Comparison of ENCODE assay signal across 19 cellular contexts in the genomic region with DNA sequence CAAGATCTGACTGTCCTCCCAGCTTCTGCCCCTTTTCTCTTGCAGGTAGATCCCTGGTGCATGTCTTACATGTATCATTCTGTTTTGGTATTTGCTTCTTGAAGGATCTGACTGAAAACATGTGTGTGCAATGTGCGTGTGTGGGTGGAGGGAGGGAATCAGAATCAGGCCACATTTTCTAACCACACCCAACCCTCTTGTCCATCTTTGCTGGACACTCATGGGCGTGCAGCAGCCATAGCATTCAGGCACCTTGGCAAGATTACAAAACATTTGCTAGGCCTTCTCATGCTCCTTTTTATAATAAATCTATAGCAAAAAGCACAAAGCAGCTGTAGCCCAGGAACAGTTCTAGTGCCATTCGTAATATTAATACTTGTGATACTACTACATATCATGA.
A peak's percentile ranks its signal among the peaks of the same experiment; 100 is the strongest.
DNase-seq lines count a peak whose midpoint lies in the region; ATAC-seq and TF ChIP-seq lines count a peak whose summit lies in the region.
"Had no signal": no experiment of that assay in that cellular context is flagged by ENCODE, and none has a peak within 500 bp of the region (broad histone marks: within the 10 kb centered on the region; RNA-seq: fewer than 3 reads in every experiment).

No MANE protein-coding gene starts in this region.

- no peak for ATAC-seq in activated CD8-positive, alpha-beta memory T cell treated with anti-CD3 and anti-CD28 coated beads, Interleukin-2, amount 10 ng/mL, durations not matched to agents 7 days and 5 days
- ATAC-seq: Panc1 had no signal

- CTCF ChIA-PET in mammary epithelial cell (lab: Charles Lee; ENCODE audit: low non-redundant PET): no interaction called here
- CTCF ChIA-PET in activated CD8-positive, alpha-beta memory T cell treated with anti-CD3 and anti-CD28 coated beads, Interleukin-2, amount 10 ng/mL, durations not matched to agents 7 days and 5 days (lab: Charles Lee): no interaction called here
- CTCF ChIA-PET in CD8-positive, alpha-beta memory T cell (lab: Charles Lee): no interaction called here

- H3K4me1 Mint-ChIP-seq in activated CD8-positive, alpha-beta memory T cell treated with anti-CD3 and anti-CD28 coated beads, Interleukin-2, amount 10 ng/mL, durations not matched to agents 7 days and 5 days: no peaks in the 10 kb centered on the region
- no peaks in the 10 kb centered on the region for H3K4me1 Mint-ChIP-seq in CD8-positive, alpha-beta memory T cell

- no TSS peak for BruUV-seq in mammary epithelial cell (replicated peaks; lab: Mats Ljungman, UMichigan)

- H3K79me2 ChIP-seq in GM23248 (ENCODE audit: insufficient read depth): no peaks in the 10 kb centered on the region
- H3K79me2 ChIP-seq in mammary epithelial cell (ENCODE audit: insufficient read depth, low read length): no peaks in the 10 kb centered on the region

- H3K4me1 ChIP-seq in GM23248 (ENCODE audit: insufficient read depth) (peaks cover 25% of the 10 kb centered on the region), mammary epithelial cell (ENCODE audit: insufficient read depth, low read length) (peaks cover 24% of the 10 kb centered on the region)
- H3K4me1 ChIP-seq in CD8-positive, alpha-beta memory T cell (ENCODE audit: insufficient read depth, low read length): no peaks in the 10 kb centered on the region

- H2AFZ ChIP-seq in GM23248: no peak overlapping the region
- H2AFZ ChIP-seq in mammary epithelial cell (ENCODE audit: low read depth, low read length): peak overlapping the region; percentile 4

- POLR2A ChIA-PET in CD8-positive, alpha-beta memory T cell (lab: Charles Lee): no interaction called here

- no peak for TF ChIP-seq CTCF in AG09319 (IDR thresholded peaks at IDR 0.05; ENCODE audit: low read depth, low read length)
- no peak for TF ChIP-seq CTCF in mammary epithelial cell (conservative IDR thresholded peaks at IDR 0.05 in 1 of 2, IDR thresholded peaks at IDR 0.05 in 1 of 2; ENCODE audit: extremely low read depth in 1 of 2, insufficient read depth in 1 of 2, low read depth in 1 of 2, low read length in 2 of 2)
- no peak for TF ChIP-seq CTCF in fibroblast of the aortic adventitia (IDR thresholded peaks at IDR 0.05; ENCODE audit: insufficient read depth, low read length)

- H3F3A ChIP-seq in GM23248 (ENCODE audit: insufficient read depth): peaks cover 18% of the 10 kb centered on the region

- peak; percentile 25 for DNase-seq in AG09319 (ENCODE audit: extremely low read depth, low read depth)
- DNase-seq in GM23248: peak; percentile 37
- DNase-seq in mammary epithelial cell: no peak
- peak; percentile 72 for DNase-seq in fibroblast of the aortic adventitia (ENCODE audit: low read depth)
- DNase-seq in NCI-H774 (lab: John Stamatoyannopoulos, UW): no peak
- no peak for DNase-seq in activated CD8-positive, alpha-beta memory T cell treated with anti-CD3 and anti-CD28 coated beads, Interleukin-2, amount 50 U/mL, for 48 hours
- DNase-seq in activated CD8-positive, alpha-beta memory T cell treated with anti-CD3 and anti-CD28 coated beads, Interleukin-2, amount 10 ng/mL, durations not matched to agents 7 days and 5 days: no peak
- no peak for DNase-seq in CD8-positive, alpha-beta memory T cell
- DNase-seq: C1 segment of cervical spinal cord, COR-L47, DMS53, GOT3, MM.1S, NCI-H1105, NCI-H187, NCI-H748 treated with DMSO at 0.1 percent for 48 hours, Right ventricle myocardium superior had no signal

- no peaks in the 10 kb centered on the region for H3K27me3 Mint-ChIP-seq in activated CD8-positive, alpha-beta memory T cell treated with anti-CD3 and anti-CD28 coated beads, Interleukin-2, amount 10 ng/mL, durations not matched to agents 7 days and 5 days
- no peaks in the 10 kb centered on the region for H3K27me3 Mint-ChIP-seq in CD8-positive, alpha-beta memory T cell

- H4K20me1 ChIP-seq in GM23248 (ENCODE audit: insufficient read depth): no peaks in the 10 kb centered on the region
- no peaks in the 10 kb centered on the region for H4K20me1 ChIP-seq in mammary epithelial cell (ENCODE audit: insufficient read depth, low read length)

- in situ Hi-C loops in GM23248 (cut with MboI): no loop called here
- in situ Hi-C loops in mammary epithelial cell (cut with MboI; ENCODE audit: low sequenced_read_pairs in 2 of 2): no loop called here

- no peak overlapping the region for H3K4me3 ChIP-seq in GM23248
- no peak overlapping the region for H3K4me3 ChIP-seq in mammary epithelial cell (replicated peaks in 1 of 3; ENCODE audit: insufficient read depth in 1 of 3, low read depth in 2 of 3, low read length in 3 of 3)
- H3K4me3 ChIP-seq in fibroblast of the aortic adventitia (ENCODE audit: low read depth, low read length): no peak overlapping the region
- no peak overlapping the region for H3K4me3 ChIP-seq in CD8-positive, alpha-beta memory T cell (ENCODE audit: low read length)

- H3K36me3 Mint-ChIP-seq in activated CD8-positive, alpha-beta memory T cell treated with anti-CD3 and anti-CD28 coated beads, Interleukin-2, amount 10 ng/mL, durations not matched to agents 7 days and 5 days: no peaks in the 10 kb centered on the region
- H3K36me3 Mint-ChIP-seq in CD8-positive, alpha-beta memory T cell: no peaks in the 10 kb centered on the region

- no peaks in the 10 kb centered on the region for H3K36me3 ChIP-seq in GM23248 (ENCODE audit: low read depth)
- H3K36me3 ChIP-seq in mammary epithelial cell (ENCODE audit: insufficient read depth, low read length): no peaks in the 10 kb centered on the region
- H3K36me3 ChIP-seq in CD8-positive, alpha-beta memory T cell (ENCODE audit: insufficient read depth, low read length): no peaks in the 10 kb centered on the region

- no peak overlapping the region for H3K27ac Mint-ChIP-seq in activated CD8-positive, alpha-beta memory T cell treated with anti-CD3 and anti-CD28 coated beads, Interleukin-2, amount 10 ng/mL, durations not matched to agents 7 days and 5 days
- no peak overlapping the region for H3K27ac Mint-ChIP-seq in CD8-positive, alpha-beta memory T cell

- no peaks in the 10 kb centered on the region for H3K9me3 ChIP-seq in GM23248 (ENCODE audit: low read depth)
- no peaks in the 10 kb centered on the region for H3K9me3 ChIP-seq in mammary epithelial cell (replicated peaks; ENCODE audit: insufficient read depth, low read length)
- no peaks in the 10 kb centered on the region for H3K9me3 ChIP-seq in CD8-positive, alpha-beta memory T cell (ENCODE audit: low read length)

- dilution Hi-C loops in mammary epithelial cell (cut with HindIII; ENCODE audit: low sequenced_read_pairs): no loop called here

- H3K4me2 ChIP-seq in GM23248 (ENCODE audit: unreplicated experiment) (peak overlapping the region; percentile 53), mammary epithelial cell (ENCODE audit: insufficient read depth, low read depth, low read length) (no peak overlapping the region)
- H3K4me2 ChIP-seq: KMS-11 had no signal

- H3K9me3 Mint-ChIP-seq in activated CD8-positive, alpha-beta memory T cell treated with anti-CD3 and anti-CD28 coated beads, Interleukin-2, amount 10 ng/mL, durations not matched to agents 7 days and 5 days (ENCODE audit: low read depth): no peaks in the 10 kb centered on the region
- peaks cover 0 to 5% (median 2%) of the 10 kb centered on the region in 5 donors for H3K9me3 Mint-ChIP-seq in CD8-positive, alpha-beta memory T cell

- H3K9ac ChIP-seq in GM23248: no peak overlapping the region
- no peak overlapping the region for H3K9ac ChIP-seq in mammary epithelial cell (ENCODE audit: insufficient read depth, low read length)
- H3K9ac ChIP-seq: KMS-11 had no signal

- H3K4me3 Mint-ChIP-seq in activated CD8-positive, alpha-beta memory T cell treated with anti-CD3 and anti-CD28 coated beads, Interleukin-2, amount 10 ng/mL, durations not matched to agents 7 days and 5 days: no peak overlapping the region
- no peak overlapping the region for H3K4me3 Mint-ChIP-seq in CD8-positive, alpha-beta memory T cell

- no peaks in the 10 kb centered on the region for H3K9me2 ChIP-seq in GM23248 (ENCODE audit: insufficient read depth)

- H3K27ac ChIP-seq in GM23248: peak overlapping the region; percentile 61
- no peak overlapping the region for H3K27ac ChIP-seq in mammary epithelial cell (ENCODE audit: insufficient read depth, low read depth, low read length)
- no peak overlapping the region for H3K27ac ChIP-seq in CD8-positive, alpha-beta memory T cell (ENCODE audit: low read depth, low read length)
- H3K27ac ChIP-seq: KMS-11 had no signal

- WGBS in GM23248 (ENCODE audit: low coverage in 1 of 2, low lambda C conversion rate in 2 of 2, missing lambda C conversion rate in 2 of 2), 2 experiments: 60 to 62% methylated on average over 3 of the region's 3 CpGs
- WGBS in mammary epithelial cell (ENCODE audit: low coverage, missing lambda C conversion rate): 96% methylated on average over 3 of the region's 3 CpGs

- no peaks in the 10 kb centered on the region for H3K27me3 ChIP-seq in GM23248 (replicated peaks; ENCODE audit: insufficient read depth)
- no peaks in the 10 kb centered on the region for H3K27me3 ChIP-seq in mammary epithelial cell (ENCODE audit: insufficient read depth, low read length)
- H3K27me3 ChIP-seq in CD8-positive, alpha-beta memory T cell (ENCODE audit: insufficient read depth, low read length, poor library complexity, severe bottlenecking): no peaks in the 10 kb centered on the region

- intact Hi-C loops in mammary epithelial cell (cut with micrococcal nuclease): no loop called here

Comparison
In these comparisons a context has a peak if more than half of its experiments do, and no peak if none do; other contexts are left out.
1. DNase-seq: peak in AG09319 (single experiment), GM23248 (single experiment) and fibroblast of the aortic adventitia (single experiment); none in mammary epithelial cell (single experiment), NCI-H774 (single experiment), activated CD8-positive, alpha-beta memory T cell treated with anti-CD3 and anti-CD28 coated beads, Interleukin-2, amount 50 U/mL, for 48 hours (single experiment), activated CD8-positive, alpha-beta memory T cell treated with anti-CD3 and anti-CD28 coated beads, Interleukin-2, amount 10 ng/mL, durations not matched to agents 7 days and 5 days (single experiment) and CD8-positive, alpha-beta memory T cell (0 of 5).